ENCODE assay signal across 10 cellular contexts in the genomic region with DNA sequence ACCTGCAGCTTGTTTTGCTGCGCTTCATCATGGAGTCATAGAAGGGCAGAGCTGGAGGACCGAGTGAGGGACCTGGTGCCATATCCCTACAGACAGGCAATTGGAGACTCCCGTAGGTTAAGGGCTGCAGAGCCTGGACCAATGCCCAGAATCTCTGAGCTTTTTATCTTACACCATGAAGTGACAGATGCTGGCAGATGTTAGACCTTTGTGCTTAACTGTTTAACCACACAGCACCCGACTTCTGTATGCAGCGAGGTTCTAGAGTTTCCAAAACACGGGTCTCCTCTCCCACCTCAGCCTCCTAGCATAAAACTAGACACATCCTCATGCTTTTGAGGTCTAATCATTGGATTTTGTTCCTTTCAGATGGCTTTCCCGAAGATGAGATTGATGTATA. TPM values are rescaled to one million over a fixed set of nuclear protein-coding genes. Genes with fewer than 3 reads are reported as not detected.
A peak's percentile ranks its signal among the peaks of the same experiment; 100 is the strongest.
DNase-seq lines count a peak whose midpoint lies in the region; ATAC-seq and TF ChIP-seq lines count a peak whose summit lies in the region.
"Had no signal": no experiment of that assay in that cellular context is flagged by ENCODE, and none has a peak within 500 bp of the region (broad histone marks: within the 10 kb centered on the region; RNA-seq: fewer than 3 reads in every experiment).

No MANE protein-coding gene starts in this region.

- H2BK15ac ChIP-seq in IMR-90 (ENCODE audit: low read depth, low read length): no peak overlapping the region

- dilution Hi-C loops in IMR-90 (cut with HindIII; ENCODE audit: low sequenced_read_pairs, unreplicated experiment): no loop called here

- H2AK5ac ChIP-seq in IMR-90 (ENCODE audit: low read depth, low read length): no peak overlapping the region

- intact Hi-C loops in IMR-90 (cut with micrococcal nuclease): no loop called here
- intact Hi-C loops in left lung (cut with DNase I): no loop called here

- no peak for TF ChIP-seq RAD21 in IMR-90 (IDR thresholded peaks at IDR 0.05; ENCODE audit: low read length)

- CTCF ChIA-PET in IMR-90 (lab: Yijun Ruan, JAX): no interaction called here
- CTCF ChIA-PET in activated naive CD4-positive, alpha-beta T cell treated with anti-CD3 and anti-CD28 coated beads, Interleukin-2, amount 10 ng/mL, durations not matched to agents 7 days and 5 days (lab: Charles Lee): no interaction called here
- CTCF ChIA-PET in HEK293T (lab: Yijun Ruan, JAX): interaction anchor here (0.7 kb wide), 1 partner anchor 35 kb away, joined by 3 read pairs; no protein-coding TSS in a partner anchor

- H4K8ac ChIP-seq in IMR-90 (ENCODE audit: low read depth in 2 of 2, low read length in 2 of 2): peak overlapping the region; percentile 66 to 81; a peak in 3 of 4 replicates

- H3K4me2 ChIP-seq in IMR-90 (ENCODE audit: low read depth, low read length): peak overlapping the region; percentile 71

- H3K27me3 ChIP-seq in IMR-90 (ENCODE audit: control insufficient read depth, insufficient read depth, low read length) (no peaks in the 10 kb centered on the region), adipocyte (replicated peaks; ENCODE audit: control insufficient read depth, insufficient read depth, low read length) (peaks cover 10% of the 10 kb centered on the region), left lung (peaks cover 0 to 15% of the 10 kb centered on the region in 2 donors)
- H3K27me3 ChIP-seq: gastrocnemius medialis had no signal

- no peak overlapping the region for H3K56ac ChIP-seq in IMR-90 (ENCODE audit: extremely low read depth, insufficient read depth, low read length)

- H3K9me3 ChIP-seq in IMR-90 (ENCODE audit: control insufficient read depth, insufficient read depth, low read length) (no peaks in the 10 kb centered on the region), adipocyte (ENCODE audit: control insufficient read depth, low read length) (no peaks in the 10 kb centered on the region), left lung (no peaks in the 10 kb centered on the region)
- H3K9me3 ChIP-seq: gastrocnemius medialis had no signal

- H3K4me1 Mint-ChIP-seq in activated naive CD4-positive, alpha-beta T cell treated with anti-CD3 and anti-CD28 coated beads, Interleukin-2, amount 10 ng/mL, durations not matched to agents 7 days and 5 days: no peaks in the 10 kb centered on the region

- no peak overlapping the region for H2AK9ac ChIP-seq in IMR-90 (replicated peaks; ENCODE audit: low read depth, low read length, poor library complexity)

- no peaks in the 10 kb centered on the region for H3K36me3 ChIP-seq in IMR-90 (ENCODE audit: control insufficient read depth, insufficient read depth, low read length)
- no peaks in the 10 kb centered on the region for H3K36me3 ChIP-seq in adipocyte (ENCODE audit: control insufficient read depth, insufficient read depth, low read length, severe bottlenecking)
- no peaks in the 10 kb centered on the region for H3K36me3 ChIP-seq in left lung
- H3K36me3 ChIP-seq: gastrocnemius medialis had no signal

- TF ChIP-seq CTCF in IMR-90 (conservative IDR thresholded peaks at IDR 0.05; ENCODE audit: low read depth, low read length) (no peak), left lung (IDR thresholded peaks at IDR 0.05) (no peak)

- H3K14ac ChIP-seq in IMR-90 (replicated peaks; ENCODE audit: low read depth, low read length): peak overlapping the region; percentile 11; the same call in 1 of the 2 replicates

- H3K27ac ChIP-seq in IMR-90 (ENCODE audit: insufficient read depth, low read length): no peak overlapping the region
- H3K27ac ChIP-seq in left lung: peak overlapping the region in 1 of 2 donors; percentile 37
- H3K27ac ChIP-seq: gastrocnemius medialis had no signal

- BruUV-seq in IMR-90 (replicated peaks; lab: Mats Ljungman, UMichigan): no TSS peak

- peak overlapping the region; percentile 35 for H2AFZ ChIP-seq in IMR-90 (replicated peaks; ENCODE audit: low read length, poor library complexity)

- no peak overlapping the region for H3K4me3 ChIP-seq in IMR-90 (ENCODE audit: insufficient read depth, low read depth, low read length)
- H3K4me3 ChIP-seq in adipocyte (ENCODE audit: low read length): peak overlapping the region; percentile 49
- H3K4me3 ChIP-seq in left lung: no peak overlapping the region

- H2BK120ac ChIP-seq in IMR-90 (ENCODE audit: low read depth, low read length): peak overlapping the region; percentile 41

- peaks cover 14% of the 10 kb centered on the region for H3K27me3 Mint-ChIP-seq in activated naive CD4-positive, alpha-beta T cell treated with anti-CD3 and anti-CD28 coated beads, Interleukin-2, amount 10 ng/mL, durations not matched to agents 7 days and 5 days

- no peak overlapping the region for H3K4me3 Mint-ChIP-seq in activated naive CD4-positive, alpha-beta T cell treated with anti-CD3 and anti-CD28 coated beads, Interleukin-2, amount 10 ng/mL, durations not matched to agents 7 days and 5 days
- H3K4me3 Mint-ChIP-seq: CD8-positive, alpha-beta T cell had no signal

- H3K4me1 ChIP-seq in IMR-90 (ENCODE audit: control insufficient read depth, insufficient read depth, low read length) (no peaks in the 10 kb centered on the region; the same call in 1 of the 2 replicates), adipocyte (ENCODE audit: control insufficient read depth, insufficient read depth, low read length) (peaks cover 5% of the 10 kb centered on the region), left lung (peaks cover 0 to 6% of the 10 kb centered on the region in 2 donors)
- H3K4me1 ChIP-seq: gastrocnemius medialis had no signal

- no peak overlapping the region; the same call in 1 of the 2 replicates for H4K91ac ChIP-seq in IMR-90 (ENCODE audit: insufficient read depth, low read depth, low read length)

- no peak overlapping the region; the same call in 1 of the 2 replicates for H3K9ac ChIP-seq in IMR-90 (ENCODE audit: low read depth, low read length)
- no peak overlapping the region for H3K9ac ChIP-seq in adipocyte (ENCODE audit: low read length)

- no peaks in the 10 kb centered on the region for H4K20me1 ChIP-seq in IMR-90 (ENCODE audit: insufficient read depth, low read length)

- no peaks in the 10 kb centered on the region for H3K9me1 ChIP-seq in IMR-90 (ENCODE audit: insufficient read depth, low read length)

- H3K79me1 ChIP-seq in IMR-90 (ENCODE audit: low read depth in 1 of 2, low read length in 2 of 2): no peaks in the 10 kb centered on the region

- ATAC-seq in IMR-90 (ENCODE audit: low read depth) (peak; percentile 64), left lung (peak; percentile 35)
- ATAC-seq: CD8-positive, alpha-beta T cell had no signal

- peak overlapping the region; percentile 23; the same call in 1 of the 2 replicates for H4K5ac ChIP-seq in IMR-90 (ENCODE audit: low read depth, low read length)

- no peaks in the 10 kb centered on the region for H3K36me3 Mint-ChIP-seq in activated naive CD4-positive, alpha-beta T cell treated with anti-CD3 and anti-CD28 coated beads, Interleukin-2, amount 10 ng/mL, durations not matched to agents 7 days and 5 days
- H3K36me3 Mint-ChIP-seq: CD8-positive, alpha-beta T cell had no signal

- no peak for TF ChIP-seq POLR2A in IMR-90 (IDR thresholded peaks at IDR 0.05; ENCODE audit: low read depth, low read length)

- no peaks in the 10 kb centered on the region for H3K9me3 Mint-ChIP-seq in activated naive CD4-positive, alpha-beta T cell treated with anti-CD3 and anti-CD28 coated beads, Interleukin-2, amount 10 ng/mL, durations not matched to agents 7 days and 5 days
- H3K9me3 Mint-ChIP-seq: CD8-positive, alpha-beta T cell had no signal

- peak overlapping the region; percentile 21; the same call in 1 of the 2 replicates for H2BK20ac ChIP-seq in IMR-90 (ENCODE audit: low read depth, low read length)

- POLR2A ChIA-PET in IMR-90 (lab: Charles Lee; ENCODE audit: unreplicated experiment): interaction anchor here (0.6 kb wide), 1 partner anchor 59 kb away, joined by 3 read pairs; no protein-coding TSS in a partner anchor
- POLR2A ChIA-PET in HEK293T (lab: Yijun Ruan, JAX): no interaction called here

- H2BK5ac ChIP-seq in IMR-90 (ENCODE audit: low read depth, low read length, poor library complexity, severe bottlenecking): peak overlapping the region; percentile 44

- no CpG with 5 or more reads among the region's 7 CpGs for WGBS in IMR-90 (ENCODE audit: extremely low coverage in 2 of 2, insufficient read length in 1 of 2), 2 experiments

- peak overlapping the region; percentile 48; the same call in 1 of the 2 replicates for H3K18ac ChIP-seq in IMR-90 (ENCODE audit: low read depth, low read length)

- in situ Hi-C loops in IMR-90 (cut with MboI; ENCODE audit: low sequenced_read_pairs): no loop called here

- no peak overlapping the region; the same call in 1 of the 2 replicates for H3K23ac ChIP-seq in IMR-90 (ENCODE audit: low read depth, low read length)

- DNase-seq in AG08395 (ENCODE audit: low spot score): peak; percentile 48
- peak; percentile 64 for DNase-seq in IMR-90
- DNase-seq in adipocyte (ENCODE audit: low read depth): peak; percentile 65
- no peak for DNase-seq in left lung
- no peak for DNase-seq in activated naive CD4-positive, alpha-beta T cell treated with anti-CD3 and anti-CD28 coated beads, Interleukin-2, amount 10 ng/mL, durations not matched to agents 7 days and 5 days
- DNase-seq in SKM-1 treated with dmso at 0.1 percent for 144 hours (lab: John Stamatoyannopoulos, UW; ENCODE audit: unreplicated experiment): no peak
- no peak for DNase-seq in HEK293T (ENCODE audit: extremely low spot score)
- no peak for DNase-seq in NCI-H226
- DNase-seq: CD8-positive, alpha-beta T cell; gastrocnemius medialis had no signal

- no peak overlapping the region for H3K27ac Mint-ChIP-seq in activated naive CD4-positive, alpha-beta T cell treated with anti-CD3 and anti-CD28 coated beads, Interleukin-2, amount 10 ng/mL, durations not matched to agents 7 days and 5 days
- H3K27ac Mint-ChIP-seq: CD8-positive, alpha-beta T cell had no signal

- peak overlapping the region; percentile 44 for H3K4ac ChIP-seq in IMR-90 (ENCODE audit: low read depth, low read length)

TF ChIP-seq in IMR-90, 13 proteins besides CTCF, POLR2A, EP300 and RAD21 (continues in another document):
- no peak for TF ChIP-seq MXI1 (IDR thresholded peaks at IDR 0.05; ENCODE audit: borderline replicate concordance, low read depth, low read length)
- no peak for TF ChIP-seq RFX5 (IDR thresholded peaks at IDR 0.05; ENCODE audit: low read depth, low read length)

TF ChIP-seq in HEK293T, 16 proteins besides CTCF, POLR2A, EP300 and RAD21 (continues in another document):
- no peak for TF ChIP-seq FOXA1 (IDR thresholded peaks at IDR 0.05)
- no peak for TF ChIP-seq SUZ12 (IDR thresholded peaks at IDR 0.05)
- no peak for TF ChIP-seq LEF1 (IDR thresholded peaks at IDR 0.05; ENCODE audit: borderline replicate concordance)
- no peak for TF ChIP-seq ZNF384 (IDR thresholded peaks at IDR 0.05)
- no peak for TF ChIP-seq HDGF (IDR thresholded peaks at IDR 0.05; ENCODE audit: borderline replicate concordance)

RNA-seq across cellular contexts. Expression of a gene that starts 47.5 kb away (rescaled TPM):
- total RNA-seq in IMR-90 (2012; rRNA removed) (under 0.01 and 0.18 TPM in 2 replicates), left lung (under 1 TPM; 0.03 to 0.13 TPM)
- 0.05 TPM in 1 of 2 replicates, not detected in the other for polyA plus RNA-seq in IMR-90 (2012; rRNA removed)
- polyA plus RNA-seq in IMR-90 (2012; cell fraction: cytosol; rRNA removed): 0.03 TPM in 1 of 2 replicates, not detected in the other
- polyA plus RNA-seq in IMR-90 (2012; cell fraction: nucleus; rRNA removed; ENCODE audit: low replicate concordance): 0.07 and 0.08 TPM in 2 replicates
- total RNA-seq: CD8-positive, alpha-beta T cell had no signal

Comparison
In these comparisons a context has a peak if more than half of its experiments do, and no peak if none do; other contexts are left out.
1. DNase-seq: peak in AG08395 (single experiment), IMR-90 (single experiment) and adipocyte (single experiment); none in left lung (0 of 2), activated naive CD4-positive, alpha-beta T cell treated with anti-CD3 and anti-CD28 coated beads, Interleukin-2, amount 10 ng/mL, durations not matched to agents 7 days and 5 days (single experiment), SKM-1 treated with dmso at 0.1 percent for 144 hours (single experiment), HEK293T (single experiment) and NCI-H226 (single experiment).